8 cellular contexts compared by ENCODE assay signal in genomic region chr19:6392219-6393073, GRCh38. TPM values are rescaled to one million over a fixed set of nuclear protein-coding genes. Genes with fewer than 3 reads are reported as not detected.
DNase-seq lines count a peak whose midpoint lies in the region; TF ChIP-seq lines count a peak whose summit lies in the region.

No MANE protein-coding gene starts in this region.

- TF ChIP-seq CTCF in AG04449 (IDR thresholded peaks at IDR 0.05; ENCODE audit: insufficient read depth, low read length, missing control alignments) (no peak), HFF-Myc (IDR thresholded peaks at IDR 0.05; ENCODE audit: low read depth, low read length, missing control alignments) (no peak), adrenal gland (IDR thresholded peaks at IDR 0.05) (no peak), lower leg skin (IDR thresholded peaks at IDR 0.05) (no peak), vagina (IDR thresholded peaks at IDR 0.05) (no peak), GM13976 (IDR thresholded peaks at IDR 0.05; ENCODE audit: borderline replicate concordance, control extremely low read depth, extremely low read depth, insufficient read depth, missing control alignments) (no peak)

- in situ Hi-C loops in GM13976 (cut with MboI; ENCODE audit: low sequenced_read_pairs, unreplicated experiment), result no loop called here

- peak overlapping the region; percentile 82 for H3K4me3 ChIP-seq in AG04449 (ENCODE audit: low read depth, low read length)
- peak overlapping the region; percentile 97 for H3K4me3 ChIP-seq in HFF-Myc (replicated peaks; ENCODE audit: low read depth, low read length)
- peak overlapping the region; percentile 53 to 86 (median 68) for H3K4me3 ChIP-seq in adrenal gland
- H3K4me3 ChIP-seq in lower leg skin (ENCODE audit: low read depth, poor library complexity, severe bottlenecking), result peak overlapping the region; percentile 41
- peak overlapping the region; percentile 57 to 79 for H3K4me3 ChIP-seq in vagina

- H3K36me3 ChIP-seq in adrenal gland (replicated peaks in 1 of 2) (peaks cover 0 to 34% of the 10 kb centered on the region in 2 donors), vagina (peaks cover 0 to 28% of the 10 kb centered on the region in 2 donors)

- POLR2A ChIA-PET in AG04449 (lab: Yijun Ruan, JAX), result interaction anchor here (0.6 to 1.7 kb wide), 3 partner anchors 11 to 103 kb away, joined by 3 to 9 read pairs (median 5); partner anchors contain the start of gene ALKBH7

- CTCF ChIA-PET in AG04449 (lab: Yijun Ruan, JAX), result interaction anchor here (1.1 kb wide), 1 partner anchor 166 kb away, joined by 3 read pairs; no protein-coding TSS in a partner anchor

- DNase-seq in AG04449 (ENCODE audit: low read depth, low spot score) (no peak), HFF-Myc (ENCODE audit: extremely low read depth, low read depth) (no peak), adrenal gland (no peak), lower leg skin (ENCODE audit: low spot score in 2 of 2) (no peak), vagina (ENCODE audit: extremely low spot score in 2 of 2) (no peak), NCI-H146 (lab: John Stamatoyannopoulos, UW) (no peak), GM13976 (ENCODE audit: low spot score) (no peak), GF-D8 (lab: John Stamatoyannopoulos, UW) (no peak)

- no peak for TF ChIP-seq POLR2A in adrenal gland (IDR thresholded peaks at IDR 0.05)
- no peak for TF ChIP-seq POLR2A in lower leg skin (IDR thresholded peaks at IDR 0.05)
- no peak for TF ChIP-seq POLR2A in vagina (IDR thresholded peaks at IDR 0.05)

- no peaks in the 10 kb centered on the region for H3K9me3 ChIP-seq in adrenal gland (replicated peaks in 1 of 3)
- H3K9me3 ChIP-seq in vagina, result no peaks in the 10 kb centered on the region

- peak overlapping the region in 4 of 5 donors; percentile 84 to 94 (median 88) for H3K27ac ChIP-seq in adrenal gland
- H3K27ac ChIP-seq in vagina, result peak overlapping the region; percentile 77

- H3K27me3 ChIP-seq in adrenal gland (no peaks in the 10 kb centered on the region), vagina (no peaks in the 10 kb centered on the region)

- H3K4me1 ChIP-seq in adrenal gland (replicated peaks in 1 of 2) (peaks cover 11 to 13% of the 10 kb centered on the region in 2 donors), vagina (peaks cover 20% of the 10 kb centered on the region)

- intact Hi-C loops in adrenal gland (cut with DNase I), result no loop called here
- intact Hi-C loops in lower leg skin (cut with DNase I; ENCODE audit: low total_unique reads), result no loop called here
- intact Hi-C loops in vagina (cut with DNase I), result no loop called here

- 6 to 12% (median 7%) methylated on average over 14 to 30 of the region's 30 CpGs for WGBS in adrenal gland, 4 donors
- 7 to 9% methylated on average over 21 to 30 of the region's 30 CpGs for WGBS in lower leg skin, 2 donors

RNA-seq across cellular contexts. Expression of gene GTF2F1, which starts 0.5 kb away (rescaled TPM):
- 10 to 100 TPM; 29.0 to 67.3 (median 50.6) TPM for total RNA-seq in adrenal gland
- 10 to 100 TPM; 57.1 to 79.1 (median 73.1) TPM for polyA plus RNA-seq in adrenal gland
- total RNA-seq in lower leg skin, result 10 to 100 TPM; 33.2 to 59.5 (median 43.1) TPM
- total RNA-seq in vagina, result 52.8 TPM

RNA-seq across cellular contexts. Expression of gene PSPN, which starts 16.7 kb away (rescaled TPM):
- total RNA-seq in adrenal gland (1 to 10 TPM in 6 of 8 donors, under 1 TPM in 2; 0.48 to 3.6 (median 1.2) TPM), lower leg skin (under 1 TPM; 0.47 to 0.68 (median 0.62) TPM), vagina (0.25 TPM)
- 1 to 10 TPM in 1 of 3 donors, under 1 TPM in 2; 0.67 to 2.3 (median 0.86) TPM for polyA plus RNA-seq in adrenal gland

RNA-seq across cellular contexts. Expression of gene ALKBH7, which starts 19.9 kb away (rescaled TPM):
- total RNA-seq in adrenal gland, result 100 to 1,000 TPM in 3 of 8 donors, 10 to 100 TPM in 5; 66.6 to 137 (median 89.1) TPM
- 10 to 100 TPM in 2 of 3 donors, 1 to 10 TPM in 1; 3.2 to 59.2 (median 52.9) TPM for polyA plus RNA-seq in adrenal gland
- total RNA-seq in lower leg skin, result 10 to 100 TPM; 54.5 to 91.1 (median 77.4) TPM
- total RNA-seq in vagina, result 77.1 TPM

RNA-seq across cellular contexts. Expression of gene CLPP, which starts 31.1 kb away (rescaled TPM):
- total RNA-seq in adrenal gland (100 to 1,000 TPM in 5 of 8 donors, 10 to 100 TPM in 3; 90.2 to 151 (median 106) TPM), lower leg skin (10 to 100 TPM; 55.1 to 84.8 (median 74.1) TPM), vagina (85.9 TPM)
- polyA plus RNA-seq in adrenal gland, result 10 to 100 TPM; 35.7 to 69.8 (median 57.2) TPM

RNA-seq across cellular contexts. Expression of gene KHSRP, which starts 32.2 kb away (rescaled TPM):
- total RNA-seq in adrenal gland (100 to 1,000 TPM in 6 of 8 donors, 10 to 100 TPM in 2; 73.8 to 261 (median 163) TPM), lower leg skin (100 to 1,000 TPM; 116 to 143 (median 131) TPM), vagina (102 TPM)
- 100 to 1,000 TPM in 1 of 3 donors, 10 to 100 TPM in 2; 59.1 to 175 (median 67.7) TPM for polyA plus RNA-seq in adrenal gland

Comparison
In these comparisons a context has a peak if more than half of its experiments do, and no peak if none do; other contexts are left out.
1. H3K4me3 ChIP-seq: peak in every context shown above with its lines; median percentile 97 in HFF-Myc; 82 in AG04449; 68 in adrenal gland; 68 in vagina; 41 in lower leg skin.